ENCODE assay signal across 3 cellular contexts in the genomic region with DNA sequence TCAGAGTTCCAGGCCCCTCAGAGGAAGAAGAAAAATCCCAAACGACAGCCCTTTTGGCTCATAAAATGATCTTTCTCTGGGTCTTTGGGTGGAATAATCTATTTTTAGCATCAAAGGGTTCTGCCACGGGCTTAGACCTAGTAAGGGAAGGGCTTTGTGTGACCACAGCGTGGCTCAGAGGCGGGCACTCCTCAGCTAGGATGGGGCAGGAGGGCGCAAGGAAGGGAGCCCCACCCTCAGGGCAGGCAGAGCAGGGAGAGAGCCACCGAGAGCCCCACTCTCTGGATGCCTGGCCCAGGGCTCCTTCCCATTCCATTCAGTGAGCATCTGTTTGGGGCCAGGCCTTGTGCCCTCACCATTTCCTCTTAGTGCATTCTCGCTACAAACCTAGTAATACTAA.
TF ChIP-seq lines count a peak whose summit lies in the region.

No MANE protein-coding gene starts in this region.

TF ChIP-seq in SK-N-SH, 30 proteins besides CTCF, POLR2A, EP300 and RAD21:
- TF ChIP-seq CHD2 (IDR thresholded peaks at IDR 0.05; ENCODE audit: low read length, partially characterized antibody), result no peak
- TF ChIP-seq POLR2AphosphoS5 (IDR thresholded peaks at IDR 0.05; ENCODE audit: low read depth, low read length), result no peak
- TF ChIP-seq FOSL2 (IDR thresholded peaks at IDR 0.05; ENCODE audit: borderline replicate concordance, low read depth), result no peak
- no peak for TF ChIP-seq ELF1 (IDR thresholded peaks at IDR 0.05)
- no peak for TF ChIP-seq NFIC (IDR thresholded peaks at IDR 0.05; ENCODE audit: borderline replicate concordance)
- TF ChIP-seq GATA2 (CRISPR knock-in tag; IDR thresholded peaks at IDR 0.05), result no peak
- TF ChIP-seq, protein P1, sequence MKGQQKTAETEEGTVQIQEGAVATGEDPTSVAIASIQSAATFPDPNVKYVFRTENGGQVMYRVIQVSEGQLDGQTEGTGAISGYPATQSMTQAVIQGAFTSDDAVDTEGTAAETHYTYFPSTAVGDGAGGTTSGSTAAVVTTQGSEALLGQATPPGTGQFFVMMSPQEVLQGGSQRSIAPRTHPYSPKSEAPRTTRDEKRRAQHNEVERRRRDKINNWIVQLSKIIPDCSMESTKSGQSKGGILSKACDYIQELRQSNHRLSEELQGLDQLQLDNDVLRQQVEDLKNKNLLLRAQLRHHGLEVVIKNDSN (IDR thresholded peaks at IDR 0.05; ENCODE audit: borderline replicate concordance, low read depth), result no peak
- TF ChIP-seq FOXM1 (IDR thresholded peaks at IDR 0.05; ENCODE audit: low read depth), result no peak

TF ChIP-seq in SK-N-SH treated with all-trans-retinoic acid at 6 μM for 48 hours, 23 proteins besides CTCF, POLR2A, EP300 and RAD21:
- TF ChIP-seq, protein P2, sequence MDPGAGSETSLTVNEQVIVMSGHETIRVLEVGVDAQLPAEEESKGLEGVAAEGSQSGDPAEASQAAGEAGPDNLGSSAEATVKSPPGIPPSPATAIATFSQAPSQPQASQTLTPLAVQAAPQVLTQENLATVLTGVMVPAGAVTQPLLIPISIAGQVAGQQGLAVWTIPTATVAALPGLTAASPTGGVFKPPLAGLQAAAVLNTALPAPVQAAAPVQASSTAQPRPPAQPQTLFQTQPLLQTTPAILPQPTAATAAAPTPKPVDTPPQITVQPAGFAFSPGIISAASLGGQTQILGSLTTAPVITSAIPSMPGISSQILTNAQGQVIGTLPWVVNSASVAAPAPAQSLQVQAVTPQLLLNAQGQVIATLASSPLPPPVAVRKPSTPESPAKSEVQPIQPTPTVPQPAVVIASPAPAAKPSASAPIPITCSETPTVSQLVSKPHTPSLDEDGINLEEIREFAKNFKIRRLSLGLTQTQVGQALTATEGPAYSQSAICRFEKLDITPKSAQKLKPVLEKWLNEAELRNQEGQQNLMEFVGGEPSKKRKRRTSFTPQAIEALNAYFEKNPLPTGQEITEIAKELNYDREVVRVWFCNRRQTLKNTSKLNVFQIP (CRISPR knock-in tag; IDR thresholded peaks at IDR 0.05; ENCODE audit: borderline replicate concordance, low read depth), result no peak
- TF ChIP-seq ZC3H10 (CRISPR knock-in tag; IDR thresholded peaks at IDR 0.05) (no peak), PPARA (CRISPR knock-in tag; IDR thresholded peaks at IDR 0.05; ENCODE audit: borderline replicate concordance) (no peak), OSR1 (CRISPR knock-in tag; IDR thresholded peaks at IDR 0.05) (no peak), TOX (CRISPR knock-in tag; IDR thresholded peaks at IDR 0.05; ENCODE audit: borderline replicate concordance) (no peak)
- TF ChIP-seq, protein P3, sequence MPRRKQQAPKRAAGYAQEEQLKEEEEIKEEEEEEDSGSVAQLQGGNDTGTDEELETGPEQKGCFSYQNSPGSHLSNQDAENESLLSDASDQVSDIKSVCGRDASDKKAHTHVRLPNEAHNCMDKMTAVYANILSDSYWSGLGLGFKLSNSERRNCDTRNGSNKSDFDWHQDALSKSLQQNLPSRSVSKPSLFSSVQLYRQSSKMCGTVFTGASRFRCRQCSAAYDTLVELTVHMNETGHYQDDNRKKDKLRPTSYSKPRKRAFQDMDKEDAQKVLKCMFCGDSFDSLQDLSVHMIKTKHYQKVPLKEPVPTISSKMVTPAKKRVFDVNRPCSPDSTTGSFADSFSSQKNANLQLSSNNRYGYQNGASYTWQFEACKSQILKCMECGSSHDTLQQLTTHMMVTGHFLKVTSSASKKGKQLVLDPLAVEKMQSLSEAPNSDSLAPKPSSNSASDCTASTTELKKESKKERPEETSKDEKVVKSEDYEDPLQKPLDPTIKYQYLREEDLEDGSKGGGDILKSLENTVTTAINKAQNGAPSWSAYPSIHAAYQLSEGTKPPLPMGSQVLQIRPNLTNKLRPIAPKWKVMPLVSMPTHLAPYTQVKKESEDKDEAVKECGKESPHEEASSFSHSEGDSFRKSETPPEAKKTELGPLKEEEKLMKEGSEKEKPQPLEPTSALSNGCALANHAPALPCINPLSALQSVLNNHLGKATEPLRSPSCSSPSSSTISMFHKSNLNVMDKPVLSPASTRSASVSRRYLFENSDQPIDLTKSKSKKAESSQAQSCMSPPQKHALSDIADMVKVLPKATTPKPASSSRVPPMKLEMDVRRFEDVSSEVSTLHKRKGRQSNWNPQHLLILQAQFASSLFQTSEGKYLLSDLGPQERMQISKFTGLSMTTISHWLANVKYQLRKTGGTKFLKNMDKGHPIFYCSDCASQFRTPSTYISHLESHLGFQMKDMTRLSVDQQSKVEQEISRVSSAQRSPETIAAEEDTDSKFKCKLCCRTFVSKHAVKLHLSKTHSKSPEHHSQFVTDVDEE (CRISPR knock-in tag; IDR thresholded peaks at IDR 0.05), result no peak

TF ChIP-seq in IMR-90, 13 proteins besides CTCF, POLR2A, EP300 and RAD21:
- TF ChIP-seq NFE2L2 (IDR thresholded peaks at IDR 0.05; ENCODE audit: low read depth, low read length), result no peak
- TF ChIP-seq RFX5 (IDR thresholded peaks at IDR 0.05; ENCODE audit: low read depth, low read length), result no peak
- no peak for TF ChIP-seq MAFK (IDR thresholded peaks at IDR 0.05; ENCODE audit: low read depth, low read length)
- no peak for TF ChIP-seq SMC3 (IDR thresholded peaks at IDR 0.05; ENCODE audit: low read depth, low read length)
- TF ChIP-seq MAZ (IDR thresholded peaks at IDR 0.05; ENCODE audit: borderline replicate concordance, low read depth, low read length), result no peak
- no peak for TF ChIP-seq CHD1 (IDR thresholded peaks at IDR 0.05; ENCODE audit: low read depth, low read length)
- no peak for TF ChIP-seq CEBPB (IDR thresholded peaks at IDR 0.05; ENCODE audit: low read depth, low read length)
- TF ChIP-seq RCOR1 (IDR thresholded peaks at IDR 0.05; ENCODE audit: insufficient replicate concordance, low read length), result no peak
- TF ChIP-seq BHLHE40 (IDR thresholded peaks at IDR 0.05; ENCODE audit: low read depth, low read length), result no peak
- no peak for TF ChIP-seq MXI1 (IDR thresholded peaks at IDR 0.05; ENCODE audit: borderline replicate concordance, low read depth, low read length)
- TF ChIP-seq, protein P4, sequence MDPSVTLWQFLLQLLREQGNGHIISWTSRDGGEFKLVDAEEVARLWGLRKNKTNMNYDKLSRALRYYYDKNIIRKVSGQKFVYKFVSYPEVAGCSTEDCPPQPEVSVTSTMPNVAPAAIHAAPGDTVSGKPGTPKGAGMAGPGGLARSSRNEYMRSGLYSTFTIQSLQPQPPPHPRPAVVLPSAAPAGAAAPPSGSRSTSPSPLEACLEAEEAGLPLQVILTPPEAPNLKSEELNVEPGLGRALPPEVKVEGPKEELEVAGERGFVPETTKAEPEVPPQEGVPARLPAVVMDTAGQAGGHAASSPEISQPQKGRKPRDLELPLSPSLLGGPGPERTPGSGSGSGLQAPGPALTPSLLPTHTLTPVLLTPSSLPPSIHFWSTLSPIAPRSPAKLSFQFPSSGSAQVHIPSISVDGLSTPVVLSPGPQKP (IDR thresholded peaks at IDR 0.05; ENCODE audit: borderline replicate concordance, low read depth, low read length), result no peak
- TF ChIP-seq FOS (IDR thresholded peaks at IDR 0.05; ENCODE audit: low read depth, low read length), result no peak
- TF ChIP-seq, protein P5, sequence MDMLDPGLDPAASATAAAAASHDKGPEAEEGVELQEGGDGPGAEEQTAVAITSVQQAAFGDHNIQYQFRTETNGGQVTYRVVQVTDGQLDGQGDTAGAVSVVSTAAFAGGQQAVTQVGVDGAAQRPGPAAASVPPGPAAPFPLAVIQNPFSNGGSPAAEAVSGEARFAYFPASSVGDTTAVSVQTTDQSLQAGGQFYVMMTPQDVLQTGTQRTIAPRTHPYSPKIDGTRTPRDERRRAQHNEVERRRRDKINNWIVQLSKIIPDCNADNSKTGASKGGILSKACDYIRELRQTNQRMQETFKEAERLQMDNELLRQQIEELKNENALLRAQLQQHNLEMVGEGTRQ (IDR thresholded peaks at IDR 0.05; ENCODE audit: low read depth, low read length), result no peak
TF ChIP-seq in IMR-90: peak in this region for 0.
